ENCODE assay signal across 9 cellular contexts in genomic region chr2:227462972-227463931, GRCh38. TPM values are rescaled to one million over a fixed set of nuclear protein-coding genes. Genes with fewer than 3 reads are reported as not detected.
DNase-seq lines count a peak whose midpoint lies in the region; ATAC-seq and TF ChIP-seq lines count a peak whose summit lies in the region.
"Had no signal": no experiment of that assay in that cellular context is flagged by ENCODE, and none has a peak within 500 bp of the region (broad histone marks: within the 10 kb centered on the region; RNA-seq: fewer than 3 reads in every experiment).

No MANE protein-coding gene starts in this region.

- H3K27me3 ChIP-seq in foreskin keratinocyte: no peaks in the 10 kb centered on the region
- no peaks in the 10 kb centered on the region for H3K27me3 ChIP-seq in right atrium auricular region

- TF ChIP-seq CTCF in GM12865 (IDR thresholded peaks at IDR 0.05; ENCODE audit: insufficient read depth, low read depth, low read length, missing control alignments) (no peak), GM20000 (IDR thresholded peaks at IDR 0.05; ENCODE audit: extremely low read depth, missing control alignments) (no peak), foreskin keratinocyte (conservative IDR thresholded peaks at IDR 0.05) (no peak), right atrium auricular region (IDR thresholded peaks at IDR 0.05) (no peak), coronary artery (IDR thresholded peaks at IDR 0.05) (no peak)

- H3K27ac ChIP-seq in foreskin keratinocyte (peak overlapping the region; percentile 33), right atrium auricular region (no peak overlapping the region), coronary artery (no peak overlapping the region)

- ATAC-seq in HG03520 (IDR thresholded peaks at IDR 0.05; ENCODE audit: unreplicated experiment) (peak; percentile 23), foreskin keratinocyte (no peak), sciatic nerve (no peak)

- no peaks in the 10 kb centered on the region for H3K36me3 ChIP-seq in right atrium auricular region

- H3K4me1 ChIP-seq in foreskin keratinocyte: peaks cover 22% of the 10 kb centered on the region
- H3K4me1 ChIP-seq in right atrium auricular region: peaks cover 0 to 14% of the 10 kb centered on the region in 2 donors

- no peaks in the 10 kb centered on the region for H3K9me3 ChIP-seq in right atrium auricular region

- H3K4me3 ChIP-seq in GM12865 (ENCODE audit: low read depth, low read length) (peak overlapping the region; percentile 59), right atrium auricular region (no peak overlapping the region), coronary artery (no peak overlapping the region)

- intact Hi-C loops in sciatic nerve (cut with DNase I): no loop called here

- DNase-seq in GM12865 (ENCODE audit: low read depth) (peak; percentile 64), GM20000 (ENCODE audit: low spot score) (peak; percentile 60), foreskin keratinocyte (no peak), sciatic nerve (ENCODE audit: low spot score) (no peak), right atrium auricular region (ENCODE audit: low spot score) (no peak), coronary artery (ENCODE audit: low spot score) (no peak), Kasumi-1 (lab: John Stamatoyannopoulos, UW) (no peak)
- DNase-seq: NCI-H146 had no signal

RNA-seq across cellular contexts. Expression of gene AGFG1, which starts 8.7 kb away (rescaled TPM):
- total RNA-seq in foreskin keratinocyte (80.3 and 83.0 TPM in 2 replicates), sciatic nerve (85.6 TPM), right atrium auricular region (10 to 100 TPM; 47.8 to 75.7 TPM)
- 42.1 and 47.6 TPM in 2 replicates for polyA plus RNA-seq in foreskin keratinocyte

Comparison
In these comparisons a context has a peak if more than half of its experiments do, and no peak if none do; other contexts are left out.
1. DNase-seq: peak in GM12865 (single experiment) and GM20000 (single experiment); none in foreskin keratinocyte (0 of 2), sciatic nerve (single experiment), right atrium auricular region (single experiment), coronary artery (single experiment) and Kasumi-1 (0 of 2).